Comparison of ENCODE assay signal across 1 cellular context in genomic region chr9:83267741-83268140, GRCh38.
TF ChIP-seq lines count a peak whose summit lies in the region.

No MANE protein-coding gene starts in this region.

TF ChIP-seq in GM23338, 12 proteins besides CTCF, POLR2A, EP300 and RAD21 (continued from another document):
- TF ChIP-seq ZNF331 (CRISPR knock-in tag; IDR thresholded peaks at IDR 0.05; ENCODE audit: low read depth) = no peak
- no peak for TF ChIP-seq EZH2phosphoT487 (IDR thresholded peaks at IDR 0.05; ENCODE audit: unreplicated experiment)
- TF ChIP-seq CREB1 (CRISPR knock-in tag; IDR thresholded peaks at IDR 0.05; ENCODE audit: low read depth) = no peak
- no peak for TF ChIP-seq STAT1 (IDR thresholded peaks at IDR 0.05; ENCODE audit: unreplicated experiment)
- no peak for TF ChIP-seq EZH2 (IDR thresholded peaks at IDR 0.05; ENCODE audit: low read depth, unreplicated experiment)
- no peak for TF ChIP-seq POLR2AphosphoS5 (IDR thresholded peaks at IDR 0.05; ENCODE audit: low read depth)
- TF ChIP-seq, protein P1, sequence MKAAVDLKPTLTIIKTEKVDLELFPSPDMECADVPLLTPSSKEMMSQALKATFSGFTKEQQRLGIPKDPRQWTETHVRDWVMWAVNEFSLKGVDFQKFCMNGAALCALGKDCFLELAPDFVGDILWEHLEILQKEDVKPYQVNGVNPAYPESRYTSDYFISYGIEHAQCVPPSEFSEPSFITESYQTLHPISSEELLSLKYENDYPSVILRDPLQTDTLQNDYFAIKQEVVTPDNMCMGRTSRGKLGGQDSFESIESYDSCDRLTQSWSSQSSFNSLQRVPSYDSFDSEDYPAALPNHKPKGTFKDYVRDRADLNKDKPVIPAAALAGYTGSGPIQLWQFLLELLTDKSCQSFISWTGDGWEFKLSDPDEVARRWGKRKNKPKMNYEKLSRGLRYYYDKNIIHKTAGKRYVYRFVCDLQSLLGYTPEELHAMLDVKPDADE (IDR thresholded peaks at IDR 0.05) = no peak
